Comparison of ENCODE assay signal across 9 cellular contexts in genomic region chr19:1087813-1088418, GRCh38. TPM values are rescaled to one million over a fixed set of nuclear protein-coding genes. Genes with fewer than 3 reads are reported as not detected.
A peak's percentile ranks its signal among the peaks of the same experiment; 100 is the strongest.
DNase-seq lines count a peak whose midpoint lies in the region; ATAC-seq and TF ChIP-seq lines count a peak whose summit lies in the region.
"Had no signal": no experiment of that assay in that cellular context is flagged by ENCODE, and none has a peak within 500 bp of the region (broad histone marks: within the 10 kb centered on the region; RNA-seq: fewer than 3 reads in every experiment).

No MANE protein-coding gene starts in this region.

- ATAC-seq in HG03520 (IDR thresholded peaks at IDR 0.05; ENCODE audit: unreplicated experiment), result no peak

- peaks cover 6% of the 10 kb centered on the region for H3K36me3 Mint-ChIP-seq in nephron progenitor cell (ENCODE audit: low read depth)

- H3K4me1 Mint-ChIP-seq in nephron progenitor cell, result peaks cover under 1% of the 10 kb centered on the region

- H3K27me3 ChIP-seq in OCI-LY3 (ENCODE audit: low read depth, low read length) (no peaks in the 10 kb centered on the region), mammary epithelial cell (ENCODE audit: insufficient read depth, low read length) (no peaks in the 10 kb centered on the region)
- H3K27me3 ChIP-seq: cardiac muscle cell had no signal

- H3K79me2 ChIP-seq in OCI-LY3 (ENCODE audit: low read length) (peaks cover 12% of the 10 kb centered on the region), mammary epithelial cell (ENCODE audit: insufficient read depth, low read length) (peaks cover 8% of the 10 kb centered on the region)

- H3K9ac ChIP-seq in OCI-LY3 (ENCODE audit: low read length), result peak overlapping the region; percentile 50
- H3K9ac ChIP-seq in mammary epithelial cell (ENCODE audit: insufficient read depth, low read length), result no peak overlapping the region

- H3K4me1 ChIP-seq in OCI-LY3 (ENCODE audit: low read length) (peaks cover 27% of the 10 kb centered on the region), mammary epithelial cell (ENCODE audit: insufficient read depth, low read length) (no peaks in the 10 kb centered on the region)

- CTCF ChIA-PET in GM10248 (lab: Yijun Ruan, JAX), result interaction anchor here (1.1 to 2.0 kb wide), 5 partner anchors 9 to 157 kb away, joined by 3 to 5 read pairs (median 5); no protein-coding TSS in a partner anchor
- CTCF ChIA-PET in mammary epithelial cell (lab: Charles Lee; ENCODE audit: low non-redundant PET), result no interaction called here
- CTCF ChIA-PET in HEK293T (lab: Yijun Ruan, JAX), result no interaction called here

- POLR2A ChIA-PET in GM10248 (lab: Yijun Ruan, JAX) (interaction anchor here (0.7 to 1.0 kb wide), 2 partner anchors 13 to 21 kb away, joined by 4 read pairs; no protein-coding TSS in a partner anchor), HEK293T (lab: Yijun Ruan, JAX) (no interaction called here)

- H3K4me3 ChIP-seq in OCI-LY3 (ENCODE audit: low read length), result peak overlapping the region; percentile 18; the same call in 1 of the 2 replicates
- no peak overlapping the region for H3K4me3 ChIP-seq in mammary epithelial cell (replicated peaks in 1 of 3; ENCODE audit: insufficient read depth in 1 of 3, low read depth in 2 of 3, low read length in 3 of 3)
- H3K4me3 ChIP-seq: cardiac muscle cell had no signal

- DNase-seq in GM10248 (ENCODE audit: extremely low spot score) (no peak), mammary epithelial cell (no peak), nephron progenitor cell (no peak), NCI-H1092 (lab: John Stamatoyannopoulos, UW) (no peak), NCI-H146 treated with DMSO at 0.1 percent for 48 hours (lab: John Stamatoyannopoulos, UW; ENCODE audit: unreplicated experiment) (no peak), HEK293T (ENCODE audit: extremely low spot score) (no peak)

- 90% methylated on average over 23 of the region's 27 CpGs for WGBS in mammary epithelial cell (ENCODE audit: low coverage, missing lambda C conversion rate)

- H3K27ac ChIP-seq in OCI-LY3 (ENCODE audit: low read length) (peak overlapping the region; percentile 87), mammary epithelial cell (ENCODE audit: insufficient read depth, low read depth, low read length) (no peak overlapping the region)
- H3K27ac ChIP-seq: cardiac muscle cell had no signal

- in situ Hi-C loops in mammary epithelial cell (cut with MboI; ENCODE audit: low sequenced_read_pairs in 2 of 2), result no loop called here

- intact Hi-C loops in mammary epithelial cell (cut with micrococcal nuclease), result no loop called here

- dilution Hi-C loops in mammary epithelial cell (cut with HindIII; ENCODE audit: low sequenced_read_pairs), result loop anchor here (5.0 kb wide), 1 partner anchor 39 kb away; no protein-coding TSS in a partner anchor

- no peak overlapping the region for H3K4me3 Mint-ChIP-seq in nephron progenitor cell

- H3K9me3 Mint-ChIP-seq in nephron progenitor cell, result no peaks in the 10 kb centered on the region

- H3K4me2 ChIP-seq in OCI-LY3 (ENCODE audit: low read length) (peak overlapping the region; percentile 33), mammary epithelial cell (ENCODE audit: insufficient read depth, low read depth, low read length) (no peak overlapping the region)

- no peaks in the 10 kb centered on the region for H3K27me3 Mint-ChIP-seq in nephron progenitor cell (ENCODE audit: low read depth, poor library complexity)

- TSS peak; percentile 33 for BruUV-seq in mammary epithelial cell (replicated peaks; lab: Mats Ljungman, UMichigan)

- H3K9me3 ChIP-seq in OCI-LY3 (ENCODE audit: insufficient read depth, low read length) (no peaks in the 10 kb centered on the region), mammary epithelial cell (replicated peaks; ENCODE audit: insufficient read depth, low read length) (no peaks in the 10 kb centered on the region)

- H4K20me1 ChIP-seq in OCI-LY3 (ENCODE audit: insufficient read depth, low read length) (peaks cover 19% of the 10 kb centered on the region), mammary epithelial cell (ENCODE audit: insufficient read depth, low read length) (no peaks in the 10 kb centered on the region)

- H3K36me3 ChIP-seq in OCI-LY3 (replicated peaks; ENCODE audit: low read depth, low read length) (peaks cover 67% of the 10 kb centered on the region), mammary epithelial cell (ENCODE audit: insufficient read depth, low read length) (peaks cover 7% of the 10 kb centered on the region)

- H2AFZ ChIP-seq in OCI-LY3 (ENCODE audit: low read depth, low read length), result no peak overlapping the region
- H2AFZ ChIP-seq in mammary epithelial cell (ENCODE audit: low read depth, low read length), result no peak overlapping the region

- peak; percentile 7 for TF ChIP-seq CTCF in GM10248 (IDR thresholded peaks at IDR 0.05; ENCODE audit: control extremely low read depth, extremely low read depth, low read depth, missing control alignments)
- TF ChIP-seq CTCF in OCI-LY3 (IDR thresholded peaks at IDR 0.05; ENCODE audit: low read depth, low read length), result peak; percentile 36
- TF ChIP-seq CTCF in mammary epithelial cell (conservative IDR thresholded peaks at IDR 0.05 in 1 of 2, IDR thresholded peaks at IDR 0.05 in 1 of 2; ENCODE audit: extremely low read depth in 1 of 2, insufficient read depth in 1 of 2, low read depth in 1 of 2, low read length in 2 of 2), result no peak
- TF ChIP-seq CTCF in nephron progenitor cell (IDR thresholded peaks at IDR 0.05), result no peak

- H3K27ac Mint-ChIP-seq in nephron progenitor cell, result peak overlapping the region; percentile 97

TF ChIP-seq in HEK293T, 16 proteins besides CTCF, POLR2A, EP300 and RAD21:
- TF ChIP-seq HDGF (IDR thresholded peaks at IDR 0.05; ENCODE audit: borderline replicate concordance) (no peak), ELF4 (IDR thresholded peaks at IDR 0.05) (no peak), CTBP1 (IDR thresholded peaks at IDR 0.05; ENCODE audit: borderline replicate concordance) (no peak), SUZ12 (IDR thresholded peaks at IDR 0.05) (no peak), FOXM1 (IDR thresholded peaks at IDR 0.05; ENCODE audit: borderline replicate concordance) (no peak), FOXK2 (IDR thresholded peaks at IDR 0.05) (no peak), L3MBTL2 (conservative IDR thresholded peaks at IDR 0.05) (no peak), LEF1 (IDR thresholded peaks at IDR 0.05; ENCODE audit: borderline replicate concordance) (no peak), ZNF384 (IDR thresholded peaks at IDR 0.05) (no peak), BHLHE40 (IDR thresholded peaks at IDR 0.05; ENCODE audit: borderline replicate concordance) (no peak), FOXA1 (IDR thresholded peaks at IDR 0.05) (no peak), SP1 (IDR thresholded peaks at IDR 0.05) (no peak), TARDBP (IDR thresholded peaks at IDR 0.05) (no peak), ARNT (IDR thresholded peaks at IDR 0.05) (no peak), NFRKB (IDR thresholded peaks at IDR 0.05) (no peak)

RNA-seq across cellular contexts. Expression of gene POLR2E, which starts 7.3 kb away (rescaled TPM):
- total RNA-seq in mammary epithelial cell, result 100 to 1,000 TPM in 1 of 2 donors, 10 to 100 TPM in 1; 63.7 to 233 TPM
- polyA plus RNA-seq in mammary epithelial cell, result 258 TPM
- 118 TPM for polyA minus RNA-seq in mammary epithelial cell

RNA-seq across cellular contexts. Expression of gene GPX4, which starts 15.9 kb away (rescaled TPM):
- total RNA-seq in mammary epithelial cell, result 100 to 1,000 TPM; 154 to 216 TPM
- polyA plus RNA-seq in mammary epithelial cell, result 357 TPM
- polyA minus RNA-seq in mammary epithelial cell, result 97.5 TPM

RNA-seq across cellular contexts. Expression of gene ARHGAP45, which starts 20.9 kb away (rescaled TPM):
- 1 to 10 TPM in 1 of 2 donors, under 1 TPM in 1; 0.94 to 6.0 TPM for total RNA-seq in mammary epithelial cell
- polyA plus RNA-seq in mammary epithelial cell, result 1.3 TPM
- polyA minus RNA-seq in mammary epithelial cell, result 0.10 TPM

RNA-seq across cellular contexts. Expression of gene ABCA7, which starts 48.0 kb away (rescaled TPM):
- 10 to 100 TPM; 14.3 to 28.4 TPM for total RNA-seq in mammary epithelial cell
- 7.4 TPM for polyA plus RNA-seq in mammary epithelial cell
- polyA minus RNA-seq in mammary epithelial cell, result 21.8 TPM

Comparison
In these comparisons a context has a peak if more than half of its experiments do, and no peak if none do; other contexts are left out.
1. CTCF ChIP-seq: peak in GM10248 (single experiment) and OCI-LY3 (single experiment); none in mammary epithelial cell (0 of 2) and nephron progenitor cell (single experiment).